In the genomic region with DNA sequence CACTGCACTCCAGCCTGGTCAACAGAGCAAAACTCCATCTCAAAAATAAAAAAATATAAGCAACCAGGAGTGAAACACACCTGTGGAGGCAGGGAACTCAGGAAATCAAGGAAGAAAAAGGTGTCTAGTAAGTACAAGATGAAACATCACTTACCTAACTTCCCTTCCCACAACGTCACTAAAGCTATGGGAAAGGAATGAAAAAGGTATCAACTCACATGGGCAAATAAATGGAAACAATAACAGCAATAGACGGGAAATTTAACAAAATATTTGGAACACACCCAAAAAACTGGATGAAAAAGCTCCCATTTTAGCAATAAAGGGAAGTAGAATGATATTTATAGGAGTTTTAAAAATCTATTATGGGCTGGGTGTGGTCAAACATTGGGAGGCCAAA, we compare ENCODE assay signal across 2 cellular contexts.
TF ChIP-seq lines count a peak whose summit lies in the region.

No MANE protein-coding gene starts in this region.

TF ChIP-seq in HepG2, 621 proteins besides CTCF, POLR2A, EP300 and RAD21:
- TF ChIP-seq ETV5 (CRISPR knock-in tag; IDR thresholded peaks at IDR 0.05; ENCODE audit: borderline replicate concordance) (no peak), ZNF816 (CRISPR knock-in tag; IDR thresholded peaks at IDR 0.05; ENCODE audit: borderline replicate concordance) (0 out of 2 replicates have a peak, but pooled peaks have one; percentile 26), ZNF768 (CRISPR knock-in tag; IDR thresholded peaks at IDR 0.05) (no peak), NFRKB (IDR thresholded peaks at IDR 0.05) (no peak)

TF ChIP-seq in K562, 482 proteins besides CTCF, POLR2A, EP300 and RAD21:
- TF ChIP-seq RFX1 (IDR thresholded peaks at IDR 0.05) (no peak), SOX6 (IDR thresholded peaks at IDR 0.05) (0 out of 2 replicates have a peak, but pooled peaks have one; percentile 5), TAF15 (IDR thresholded peaks at IDR 0.05; ENCODE audit: low read depth, low read length) (no peak), NFIC (IDR thresholded peaks at IDR 0.05) (peak; percentile 35), NR2C2 (CRISPR knock-in tag; IDR thresholded peaks at IDR 0.05) (no peak), NR2C2 (tag; IDR thresholded peaks at IDR 0.05) (no peak), TEAD4 (IDR thresholded peaks at IDR 0.05; ENCODE audit: low read length) (no peak), TEAD4 (CRISPR knock-in tag; IDR thresholded peaks at IDR 0.05; ENCODE audit: borderline replicate concordance) (no peak), SUPT5H (IDR thresholded peaks at IDR 0.05) (peak; percentile 51; the same call in 1 of the 2 replicates)
- TF ChIP-seq, protein P1, sequence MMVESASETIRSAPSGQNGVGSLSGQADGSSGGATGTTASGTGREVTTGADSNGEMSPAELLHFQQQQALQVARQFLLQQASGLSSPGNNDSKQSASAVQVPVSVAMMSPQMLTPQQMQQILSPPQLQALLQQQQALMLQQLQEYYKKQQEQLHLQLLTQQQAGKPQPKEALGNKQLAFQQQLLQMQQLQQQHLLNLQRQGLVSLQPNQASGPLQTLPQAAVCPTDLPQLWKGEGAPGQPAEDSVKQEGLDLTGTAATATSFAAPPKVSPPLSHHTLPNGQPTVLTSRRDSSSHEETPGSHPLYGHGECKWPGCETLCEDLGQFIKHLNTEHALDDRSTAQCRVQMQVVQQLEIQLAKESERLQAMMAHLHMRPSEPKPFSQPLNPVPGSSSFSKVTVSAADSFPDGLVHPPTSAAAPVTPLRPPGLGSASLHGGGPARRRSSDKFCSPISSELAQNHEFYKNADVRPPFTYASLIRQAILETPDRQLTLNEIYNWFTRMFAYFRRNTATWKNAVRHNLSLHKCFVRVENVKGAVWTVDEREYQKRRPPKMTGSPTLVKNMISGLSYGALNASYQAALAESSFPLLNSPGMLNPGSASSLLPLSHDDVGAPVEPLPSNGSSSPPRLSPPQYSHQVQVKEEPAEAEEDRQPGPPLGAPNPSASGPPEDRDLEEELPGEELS (CRISPR knock-in tag; IDR thresholded peaks at IDR 0.05; ENCODE audit: borderline replicate concordance) = no peak
- TF ChIP-seq, protein P2, sequence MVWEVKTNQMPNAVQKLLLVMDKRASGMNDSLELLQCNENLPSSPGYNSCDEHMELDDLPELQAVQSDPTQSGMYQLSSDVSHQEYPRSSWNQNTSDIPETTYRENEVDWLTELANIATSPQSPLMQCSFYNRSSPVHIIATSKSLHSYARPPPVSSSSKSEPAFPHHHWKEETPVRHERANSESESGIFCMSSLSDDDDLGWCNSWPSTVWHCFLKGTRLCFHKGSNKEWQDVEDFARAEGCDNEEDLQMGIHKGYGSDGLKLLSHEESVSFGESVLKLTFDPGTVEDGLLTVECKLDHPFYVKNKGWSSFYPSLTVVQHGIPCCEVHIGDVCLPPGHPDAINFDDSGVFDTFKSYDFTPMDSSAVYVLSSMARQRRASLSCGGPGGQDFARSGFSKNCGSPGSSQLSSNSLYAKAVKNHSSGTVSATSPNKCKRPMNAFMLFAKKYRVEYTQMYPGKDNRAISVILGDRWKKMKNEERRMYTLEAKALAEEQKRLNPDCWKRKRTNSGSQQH (CRISPR knock-in tag; IDR thresholded peaks at IDR 0.05) = no peak
